ENCODE assay signal across 16 cellular contexts in the genomic region with DNA sequence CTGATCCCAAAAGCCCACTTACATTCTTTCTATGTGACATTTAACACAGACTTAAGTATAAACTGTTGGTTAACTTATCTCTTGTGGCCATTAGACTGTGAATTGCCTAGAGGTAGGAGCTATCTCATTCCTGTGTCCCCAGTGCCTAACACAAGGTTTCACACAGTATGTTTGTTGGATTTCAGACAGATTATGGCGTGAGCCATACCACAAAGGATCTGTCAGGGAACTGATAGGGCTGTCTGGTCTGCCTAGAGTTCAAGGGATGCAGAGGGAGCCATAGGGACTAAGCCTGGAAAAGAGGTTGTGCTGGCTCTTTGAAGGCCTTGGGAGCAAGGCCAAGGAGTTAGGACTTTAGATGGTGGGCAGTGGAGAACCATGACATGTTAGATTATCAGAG. TPM values are rescaled to one million over a fixed set of nuclear protein-coding genes. Genes with fewer than 3 reads are reported as not detected.
A peak's percentile ranks its signal among the peaks of the same experiment; 100 is the strongest.
DNase-seq lines count a peak whose midpoint lies in the region; ATAC-seq, FAIRE-seq and TF ChIP-seq lines count a peak whose summit lies in the region.
"Had no signal": no experiment of that assay in that cellular context is flagged by ENCODE, and none has a peak within 500 bp of the region (broad histone marks: within the 10 kb centered on the region; RNA-seq: fewer than 3 reads in every experiment).

No MANE protein-coding gene starts in this region.

- CTCF ChIA-PET in A549 (lab: Yijun Ruan, JAX): interaction anchor here (1.1 to 5.9 kb wide), 8 partner anchors 9 to 111 kb away, joined by 3 to 55 read pairs (median 6); a partner anchor contains a TSS

- POLR2A ChIA-PET in A549 (lab: Yijun Ruan, JAX): interaction anchor here (1.1 kb wide), 1 partner anchor 41 kb away, joined by 4 read pairs; no protein-coding TSS in a partner anchor

- H3K36me3 Mint-ChIP-seq in HFFc6 (ENCODE audit: low read depth) (peaks cover 19% of the 10 kb centered on the region), chondrocyte (ENCODE audit: low read depth) (peaks cover 2% of the 10 kb centered on the region), neural crest cell (ENCODE audit: low read depth) (no peaks in the 10 kb centered on the region)

- H3K27ac Mint-ChIP-seq in HFFc6: peak overlapping the region; percentile 4; the same call in 1 of the 2 replicates
- peak overlapping the region; percentile 19 for H3K27ac Mint-ChIP-seq in chondrocyte (ENCODE audit: unreplicated experiment)
- H3K27ac Mint-ChIP-seq in neural crest cell (ENCODE audit: unreplicated experiment): peak overlapping the region; percentile 65

- no peaks in the 10 kb centered on the region for H3K27me3 ChIP-seq in Peyer's patch
- H3K27me3 ChIP-seq: heart left ventricle, upper lobe of right lung had no signal

- TF ChIP-seq RAD21 in A549 (conservative IDR thresholded peaks at IDR 0.05 in 1 of 2, IDR thresholded peaks at IDR 0.05 in 1 of 2): no peak

- H3K27ac ChIP-seq in A549: 0 out of 6 replicates have a peak overlapping the region, but pooled peaks have one; percentile 11 to 12
- no peak overlapping the region for H3K27ac ChIP-seq in Peyer's patch
- H3K27ac ChIP-seq: HL-60, upper lobe of right lung had no signal

- TF ChIP-seq CTCF in A549 (IDR thresholded peaks at IDR 0.05): no peak
- TF ChIP-seq CTCF in HFFc6 (IDR thresholded peaks at IDR 0.05): no peak
- no peak for TF ChIP-seq CTCF in chondrocyte (IDR thresholded peaks at IDR 0.05)
- no peak for TF ChIP-seq CTCF in neural crest cell (conservative IDR thresholded peaks at IDR 0.05)
- TF ChIP-seq CTCF in Peyer's patch (IDR thresholded peaks at IDR 0.05): no peak
- no peak for TF ChIP-seq CTCF in D721Med (IDR thresholded peaks at IDR 0.05; ENCODE audit: insufficient read depth, missing control alignments)
- TF ChIP-seq CTCF in foreskin fibroblast (IDR thresholded peaks at IDR 0.05; ENCODE audit: low read depth, low read length): no peak

- H3K9me3 ChIP-seq in A549 (no peaks in the 10 kb centered on the region), Peyer's patch (no peaks in the 10 kb centered on the region)
- H3K9me3 ChIP-seq: heart left ventricle, upper lobe of right lung had no signal

- peaks cover 0 to 11% (median 0%) of the 10 kb centered on the region in 3 donors for H3K36me3 ChIP-seq in Peyer's patch

- ATAC-seq in A549: no peak
- ATAC-seq: heart left ventricle; stimulated activated naive B cell treated with anti-CD40 and anti-IgM and Interleukin-4, amounts not matched to agents 10 μg/mL and 1 μg/mL and 100 μg/mL, for 72 hours; upper lobe of right lung had no signal

- FAIRE-seq in A549 (lab: Jason Lieb, UNC) (no peak), D721Med (lab: Jason Lieb, UNC) (no peak)

- no peak overlapping the region for H3K4me2 ChIP-seq in A549

- DNase-seq in A549 (ENCODE audit: low read depth in 1 of 2, low spot score in 1 of 2) (no peak), HFFc6 (no peak), chondrocyte (ENCODE audit: low spot score) (no peak), neural crest cell (ENCODE audit: low read depth, low spot score) (no peak), AG20443 (ENCODE audit: low spot score) (no peak), Peyer's patch (no peak), D721Med (ENCODE audit: insufficient read length, low spot score) (no peak), foreskin fibroblast (no peak)
- DNase-seq: caudate nucleus; H9; heart left ventricle; NCI-H1930; stimulated activated naive B cell treated with anti-CD40 and anti-IgM and Interleukin-4, amounts not matched to agents 10 μg/mL and 1 μg/mL and 100 μg/mL, for 72 hours; upper lobe of right lung had no signal

- no peak overlapping the region for H3K4me3 ChIP-seq in A549
- H3K4me3 ChIP-seq in Peyer's patch: no peak overlapping the region
- H3K4me3 ChIP-seq in foreskin fibroblast (ENCODE audit: low read depth in 1 of 2, low read length in 2 of 2): no peak overlapping the region
- H3K4me3 ChIP-seq: heart left ventricle, lung, upper lobe of right lung had no signal

- H3K4me1 ChIP-seq in A549 (peaks cover 44% of the 10 kb centered on the region), Peyer's patch (peaks cover 0 to 31% (median 4%) of the 10 kb centered on the region in 4 donors)

- H3K4me1 Mint-ChIP-seq in HFFc6 (ENCODE audit: low read depth) (peaks cover 54% of the 10 kb centered on the region), chondrocyte (ENCODE audit: low read depth) (peaks cover 73% of the 10 kb centered on the region), neural crest cell (peaks cover 20% of the 10 kb centered on the region)

- H3K27me3 Mint-ChIP-seq in HFFc6 (ENCODE audit: insufficient read depth) (peaks cover 7% of the 10 kb centered on the region), chondrocyte (ENCODE audit: low read depth) (no peaks in the 10 kb centered on the region), neural crest cell (ENCODE audit: low read depth) (peaks cover 5% of the 10 kb centered on the region)
- H3K27me3 Mint-ChIP-seq: stimulated activated naive B cell treated with anti-CD40 and anti-IgM and Interleukin-4, amounts not matched to agents 10 μg/mL and 1 μg/mL and 100 μg/mL, for 72 hours had no signal

- H3K9me3 Mint-ChIP-seq in HFFc6 (no peaks in the 10 kb centered on the region), chondrocyte (ENCODE audit: low read depth) (no peaks in the 10 kb centered on the region), neural crest cell (no peaks in the 10 kb centered on the region)
- H3K9me3 Mint-ChIP-seq: H9; stimulated activated naive B cell treated with anti-CD40 and anti-IgM and Interleukin-4, amounts not matched to agents 10 μg/mL and 1 μg/mL and 100 μg/mL, for 72 hours had no signal

- TF ChIP-seq POLR2A in A549 (IDR thresholded peaks at IDR 0.05; ENCODE audit: low read length) (no peak), Peyer's patch (IDR thresholded peaks at IDR 0.05) (no peak)

- no peak for TF ChIP-seq EP300 in A549 (IDR thresholded peaks at IDR 0.05)

- WGBS in A549 (ENCODE audit: missing lambda C conversion rate): 100% methylated on average over 1 of the region's 1 CpG

- H3K4me3 Mint-ChIP-seq in HFFc6: no peak overlapping the region
- no peak overlapping the region for H3K4me3 Mint-ChIP-seq in chondrocyte (ENCODE audit: unreplicated experiment)
- H3K4me3 Mint-ChIP-seq in neural crest cell: no peak overlapping the region
- H3K4me3 Mint-ChIP-seq: H9; stimulated activated naive B cell treated with anti-CD40 and anti-IgM and Interleukin-4, amounts not matched to agents 10 μg/mL and 1 μg/mL and 100 μg/mL, for 72 hours had no signal

TF ChIP-seq in A549, 52 proteins besides CTCF, POLR2A, EP300 and RAD21:
- TF ChIP-seq CHD2 (IDR thresholded peaks at IDR 0.05; ENCODE audit: low read length, partially characterized antibody): no peak
- TF ChIP-seq KDM5A (IDR thresholded peaks at IDR 0.05): no peak

RNA-seq across cellular contexts. Expression of a gene that starts 40.0 kb away (rescaled TPM):
- polyA plus RNA-seq in A549 (2011; rRNA removed) (16.8 and 20.8 TPM in 2 replicates), A549 (2017; fragmentation: RNase III; extraction: RNeasy Plus Mini Kit Qiagen cat#74134 plus additional on column Dnase treatment) (20.7 to 23.4 TPM (median 22.8 TPM) in 3 replicates)
- 24.1 and 35.9 TPM in 2 replicates for polyA plus RNA-seq in A549 (2012; cell fraction: cytosol; rRNA removed)
- 93.8 and 94.5 TPM in 2 replicates for polyA plus RNA-seq in A549 (2012; cell fraction: nucleus; rRNA removed)
- polyA minus RNA-seq in A549 (2011; rRNA and poly(A)+ RNA removed): 22.8 and 26.8 TPM in 2 replicates
- total RNA-seq in HFFc6 (2021; fragmentation: NEBNext Ultra II Directional; extraction: Animal tissue kit (Norgen Biotek cat#: 25700)): 10 to 100 TPM; 50.0 to 60.1 (median 56.8) TPM
- total RNA-seq in chondrocyte (42.3 to 64.7 TPM (median 62.0 TPM) in 3 replicates), neural crest cell (12.2 and 17.3 TPM in 2 replicates), Peyer's patch (10 to 100 TPM; 46.8 to 97.4 (median 64.1) TPM)

Comparison
In these comparisons a context has a peak if more than half of its experiments do, and no peak if none do; other contexts are left out.
1. H3K27ac ChIP-seq: peak in A549 (2 of 2); none in Peyer's patch (0 of 4).
2. H3K27ac Mint-ChIP-seq: peak in every context shown above with its lines; median percentile 65 in neural crest cell; 19 in chondrocyte; 4 in HFFc6.